In the genomic region with DNA sequence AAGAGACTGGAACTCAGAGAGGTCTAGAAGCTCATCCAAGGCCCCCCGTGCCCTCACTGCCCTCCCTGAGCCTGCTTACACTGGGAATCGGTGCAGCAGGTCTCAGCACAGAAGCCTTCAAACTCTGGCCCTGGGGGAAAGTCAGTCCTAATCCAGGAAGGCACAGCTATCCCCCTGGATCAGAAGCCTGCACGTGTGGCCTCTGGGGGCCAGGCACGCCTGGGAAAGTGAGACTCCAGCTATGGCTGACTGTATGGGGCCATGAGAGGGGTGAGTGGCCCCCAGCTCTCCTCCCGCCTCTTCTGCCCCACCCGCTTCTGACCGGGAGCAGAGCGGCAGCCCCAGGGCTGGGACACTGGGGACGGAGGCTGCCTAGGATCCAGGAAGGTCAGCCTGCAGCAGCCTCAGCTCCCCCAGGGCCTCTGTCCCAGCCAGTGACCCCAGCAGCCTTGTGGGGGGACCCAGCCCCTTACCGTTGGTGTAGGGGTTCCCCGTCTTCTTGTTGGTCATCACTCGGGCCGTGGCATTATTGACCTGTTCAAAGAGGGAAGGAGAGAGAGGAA, we compare ENCODE assay signal across 1 cellular context.
TF ChIP-seq lines count a peak whose summit lies in the region.

No MANE protein-coding gene starts in this region.

TF ChIP-seq in HEK293, 187 proteins besides CTCF, POLR2A, EP300 and RAD21 (continued from another document):
- TF ChIP-seq ZNF292 (tag by site-specific recombination; IDR thresholded peaks at IDR 0.05; ENCODE audit: borderline replicate concordance, low read depth) (no peak), HOXC10 (CRISPR knock-in tag; IDR thresholded peaks at IDR 0.05) (no peak), ZNF19 (tag by site-specific recombination; IDR thresholded peaks at IDR 0.05; ENCODE audit: low read depth) (no peak), PATZ1 (tag by site-specific recombination; IDR thresholded peaks at IDR 0.05) (no peak), ZNF2 (tag by site-specific recombination; IDR thresholded peaks at IDR 0.05) (no peak), GLIS1 (tag by site-specific recombination; IDR thresholded peaks at IDR 0.05) (0 out of 2 replicates have a peak, but pooled peaks have one; percentile 15), ZEB2 (tag by site-specific recombination; IDR thresholded peaks at IDR 0.05) (no peak), ZNF426 (tag by site-specific recombination; IDR thresholded peaks at IDR 0.05) (no peak), ZNF324 (tag by site-specific recombination; IDR thresholded peaks at IDR 0.05) (no peak), ATF2 (tag by site-specific recombination; IDR thresholded peaks at IDR 0.05; ENCODE audit: low read depth) (no peak), YY2 (tag by site-specific recombination; IDR thresholded peaks at IDR 0.05) (no peak), ZNF514 (tag by site-specific recombination; IDR thresholded peaks at IDR 0.05) (no peak), ZNF184 (tag by site-specific recombination; IDR thresholded peaks at IDR 0.05) (no peak), ZBTB17 (tag by site-specific recombination; IDR thresholded peaks at IDR 0.05) (0 out of 2 replicates have a peak, but pooled peaks have one; percentile 23)
- TF ChIP-seq, protein P1, sequence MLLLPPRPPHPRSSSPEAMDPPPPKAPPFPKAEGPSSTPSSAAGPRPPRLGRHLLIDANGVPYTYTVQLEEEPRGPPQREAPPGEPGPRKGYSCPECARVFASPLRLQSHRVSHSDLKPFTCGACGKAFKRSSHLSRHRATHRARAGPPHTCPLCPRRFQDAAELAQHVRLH (tag by site-specific recombination; IDR thresholded peaks at IDR 0.05): no peak
TF ChIP-seq in HEK293: peak in this region for 2.
